Comparison of ENCODE assay signal across 22 cellular contexts in the genomic region with DNA sequence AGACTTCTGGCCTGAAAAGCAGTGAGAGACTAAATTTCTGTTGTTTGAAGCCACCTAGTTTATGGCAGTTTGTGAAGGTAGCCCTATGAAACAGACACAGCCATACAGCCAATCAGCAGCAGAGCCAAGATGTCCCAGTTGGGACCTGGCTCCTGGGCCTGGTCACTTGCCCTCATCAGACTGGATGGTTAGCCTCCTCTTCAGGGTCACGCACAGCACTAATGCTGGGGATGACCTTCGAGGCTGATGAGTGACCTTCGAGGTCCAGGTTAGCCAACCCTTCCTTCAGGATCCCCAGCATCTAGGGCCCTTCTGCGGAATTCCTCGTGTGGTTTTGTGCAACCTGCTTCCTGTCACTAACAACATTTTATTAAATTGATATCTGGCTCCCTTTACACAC.
A peak's percentile ranks its signal among the peaks of the same experiment; 100 is the strongest.
DNase-seq lines count a peak whose midpoint lies in the region; ATAC-seq, FAIRE-seq and TF ChIP-seq lines count a peak whose summit lies in the region.
"Had no signal": no experiment of that assay in that cellular context is flagged by ENCODE, and none has a peak within 500 bp of the region (broad histone marks: within the 10 kb centered on the region; RNA-seq: fewer than 3 reads in every experiment).

No MANE protein-coding gene starts in this region.

- in situ Hi-C loops in mammary epithelial cell (cut with MboI; ENCODE audit: low sequenced_read_pairs in 2 of 2) (no loop called here), HAP-1 (cut with MboI; ENCODE audit: low sequenced_read_pairs) (no loop called here)

- H3K4me3 ChIP-seq in breast epithelium: no peak overlapping the region
- no peak overlapping the region for H3K4me3 ChIP-seq in mammary epithelial cell (replicated peaks in 1 of 3; ENCODE audit: insufficient read depth in 1 of 3, low read depth in 2 of 3, low read length in 3 of 3)
- H3K4me3 ChIP-seq in HEK293 (ENCODE audit: low read depth, low read length): no peak overlapping the region
- no peak overlapping the region for H3K4me3 ChIP-seq in H1 (ENCODE audit: extremely low read depth in 1 of 4, insufficient read depth in 2 of 4, low read depth in 3 of 4, low read length in 4 of 4)
- no peak overlapping the region for H3K4me3 ChIP-seq in smooth muscle cell
- H3K4me3 ChIP-seq in HAP-1: no peak overlapping the region
- H3K4me3 ChIP-seq: A549; BLaER1 treated with 17β-estradiol and CSF1 and Interleukin-3, amounts not matched to agents 10 nM and 100 nM had no signal

- intact Hi-C loops in breast epithelium (cut with DNase I; ENCODE audit: low total_unique reads) (no loop called here), mammary epithelial cell (cut with micrococcal nuclease) (no loop called here)

- H3K27ac ChIP-seq in breast epithelium (peak overlapping the region; percentile 19 to 40), mammary epithelial cell (ENCODE audit: insufficient read depth, low read depth, low read length) (no peak overlapping the region), HEK293 (ENCODE audit: extremely low read depth, low read depth, low read length) (no peak overlapping the region), H1 (ENCODE audit: low read depth, low read length) (no peak overlapping the region), smooth muscle cell (ENCODE audit: low read depth) (peak overlapping the region; percentile 52)
- H3K27ac ChIP-seq: 22Rv1; BLaER1 treated with 17β-estradiol and CSF1 and Interleukin-3, amounts not matched to agents 10 nM and 100 nM; C4-2B had no signal

- no peak overlapping the region for H4K5ac ChIP-seq in H1 (ENCODE audit: insufficient read length, low read depth, low read length)

- H3K27me3 ChIP-seq in breast epithelium (no peaks in the 10 kb centered on the region), mammary epithelial cell (ENCODE audit: insufficient read depth, low read length) (no peaks in the 10 kb centered on the region), H1 (replicated peaks in 1 of 4; ENCODE audit: control insufficient read depth in 3 of 4, extremely low read depth in 1 of 4, insufficient read depth in 3 of 4, low read length in 3 of 4) (peaks cover 0 to 2% (median 0%) of the 10 kb centered on the region in 4 experiments; a peak in 3 of 7 replicates), smooth muscle cell (ENCODE audit: low read depth) (no peaks in the 10 kb centered on the region), HAP-1 (ENCODE audit: low read depth) (no peaks in the 10 kb centered on the region)
- H3K27me3 ChIP-seq: BLaER1 treated with 17β-estradiol and CSF1 and Interleukin-3, amounts not matched to agents 10 nM and 100 nM had no signal

- dilution Hi-C loops in mammary epithelial cell (cut with HindIII; ENCODE audit: low sequenced_read_pairs): no loop called here

- no peak overlapping the region for H2BK15ac ChIP-seq in H1 (ENCODE audit: low read length)

- no peak for ATAC-seq in GM19467 (IDR thresholded peaks at IDR 0.05; ENCODE audit: unreplicated experiment)
- ATAC-seq: A549; CD8-positive, alpha-beta T cell had no signal

- H4K8ac ChIP-seq in H1 (ENCODE audit: extremely low read depth, insufficient read depth, low read length): no peak overlapping the region

- TF ChIP-seq RAD21 in H1 (IDR thresholded peaks at IDR 0.05 in 1 of 2, conservative IDR thresholded peaks at IDR 0.05 in 1 of 2; ENCODE audit: low read depth in 2 of 2, low read length in 2 of 2): no peak

- H2BK120ac ChIP-seq in H1 (replicated peaks; ENCODE audit: low read depth, low read length): no peak overlapping the region

- no peaks in the 10 kb centered on the region for H3F3A ChIP-seq in smooth muscle cell (ENCODE audit: low read depth)

- TF ChIP-seq POLR2A in breast epithelium (IDR thresholded peaks at IDR 0.05) (no peak), H1 (IDR thresholded peaks at IDR 0.05; ENCODE audit: control extremely low read depth in 1 of 2, low read depth in 2 of 2, low read length in 2 of 2) (no peak)

- H2BK20ac ChIP-seq in H1 (ENCODE audit: low read length): no peak overlapping the region; the same call in 1 of the 2 replicates

- H3K23ac ChIP-seq in H1 (ENCODE audit: insufficient read length): no peak overlapping the region

- H3K23me2 ChIP-seq in H1 (ENCODE audit: low read depth, low read length): no peaks in the 10 kb centered on the region

- no peak overlapping the region; the same call in 1 of the 2 replicates for H3K18ac ChIP-seq in H1 (ENCODE audit: extremely low read depth, low read length)

- H3K79me2 ChIP-seq in mammary epithelial cell (ENCODE audit: insufficient read depth, low read length) (no peaks in the 10 kb centered on the region), H1 (ENCODE audit: control insufficient read depth in 1 of 2, insufficient read depth in 2 of 2, low read length in 2 of 2) (no peaks in the 10 kb centered on the region), smooth muscle cell (ENCODE audit: low read depth) (no peaks in the 10 kb centered on the region)

- POLR2A ChIA-PET in HEK293 (lab: Yijun Ruan, JAX) (no interaction called here), H1 (lab: Charles Lee; ENCODE audit: partially characterized antibody) (no interaction called here)

- H3K9me3 ChIP-seq in breast epithelium: no peaks in the 10 kb centered on the region
- no peaks in the 10 kb centered on the region for H3K9me3 ChIP-seq in mammary epithelial cell (replicated peaks; ENCODE audit: insufficient read depth, low read length)
- H3K9me3 ChIP-seq in HEK293 (ENCODE audit: control insufficient read depth, insufficient read depth, low read depth, low read length): no peaks in the 10 kb centered on the region
- no peaks in the 10 kb centered on the region for H3K9me3 ChIP-seq in H1 (ENCODE audit: insufficient read depth in 2 of 2, low read depth in 1 of 2, low read length in 1 of 2)
- no peaks in the 10 kb centered on the region for H3K9me3 ChIP-seq in smooth muscle cell (replicated peaks; ENCODE audit: low read depth)
- no peaks in the 10 kb centered on the region for H3K9me3 ChIP-seq in HAP-1
- H3K9me3 ChIP-seq: A549; BLaER1 treated with 17β-estradiol and CSF1 and Interleukin-3, amounts not matched to agents 10 nM and 100 nM had no signal

- FAIRE-seq in H1 (lab: Jason Lieb, UNC): no peak
- FAIRE-seq: A549, D721Med, G401.6, GM12891, GM19239 had no signal

- H2BK5ac ChIP-seq in H1 (ENCODE audit: low read depth, low read length): no peak overlapping the region

- no peak overlapping the region for H4K91ac ChIP-seq in H1 (replicated peaks; ENCODE audit: insufficient read length, low read length)

- no peak overlapping the region for H3K56ac ChIP-seq in H1 (replicated peaks; ENCODE audit: insufficient read length, low read depth, low read length)

- H3K4ac ChIP-seq in H1 (replicated peaks; ENCODE audit: insufficient read length, low read depth, low read length): no peak overlapping the region

- H3K14ac ChIP-seq in H1 (ENCODE audit: insufficient read length): no peak overlapping the region

- H2AFZ ChIP-seq in mammary epithelial cell (ENCODE audit: low read depth, low read length) (no peak overlapping the region), H1 (ENCODE audit: low read length) (no peak overlapping the region), smooth muscle cell (ENCODE audit: low read depth) (no peak overlapping the region)

- no peak overlapping the region for H3K9ac ChIP-seq in mammary epithelial cell (ENCODE audit: insufficient read depth, low read length)
- no peak overlapping the region for H3K9ac ChIP-seq in H1 (replicated peaks in 1 of 4; ENCODE audit: extremely low read depth in 1 of 4, low read depth in 3 of 4, low read length in 3 of 4)
- H3K9ac ChIP-seq in smooth muscle cell (ENCODE audit: low read depth): no peak overlapping the region
- H3K9ac ChIP-seq: BLaER1 treated with 17β-estradiol and CSF1 and Interleukin-3, amounts not matched to agents 10 nM and 100 nM had no signal

- H3K4me1 ChIP-seq in breast epithelium (no peaks in the 10 kb centered on the region), mammary epithelial cell (ENCODE audit: insufficient read depth, low read length) (no peaks in the 10 kb centered on the region), HEK293 (ENCODE audit: control insufficient read depth, insufficient read depth, low read length) (no peaks in the 10 kb centered on the region), H1 (replicated peaks in 1 of 4; ENCODE audit: control insufficient read depth in 3 of 4, insufficient read depth in 4 of 4, low read length in 3 of 4) (peaks cover under 1 to 7% (median 3%) of the 10 kb centered on the region in 4 experiments; a peak in 5 of 7 replicates), smooth muscle cell (ENCODE audit: low read depth) (peaks cover 5% of the 10 kb centered on the region), HAP-1 (peaks cover 20% of the 10 kb centered on the region)
- H3K4me1 ChIP-seq: A549; BLaER1 treated with 17β-estradiol and CSF1 and Interleukin-3, amounts not matched to agents 10 nM and 100 nM; Caco-2 had no signal

- WGBS in mammary epithelial cell (ENCODE audit: low coverage, missing lambda C conversion rate): 87% methylated on average over 5 of the region's 5 CpGs
- 91% methylated on average over 5 of the region's 5 CpGs; no CpG with 5 or more reads in 1 of the 2 experiments for WGBS in H1 (ENCODE audit: extremely low coverage in 1 of 2, insufficient coverage in 1 of 2, insufficient read length in 1 of 2, insufficient replicate concordance in 2 of 2, low coverage in 1 of 2, low lambda C conversion rate in 2 of 2, missing lambda C conversion rate in 1 of 2), 2 experiments
- 99% methylated on average over 5 of the region's 5 CpGs for WGBS in smooth muscle cell (ENCODE audit: low lambda C conversion rate)

- peak overlapping the region; percentile 29; the same call in 1 of the 2 replicates for H2AK5ac ChIP-seq in H1 (ENCODE audit: low read depth, low read length)

- no peak overlapping the region for H3K4me2 ChIP-seq in mammary epithelial cell (ENCODE audit: insufficient read depth, low read depth, low read length)
- no peak overlapping the region for H3K4me2 ChIP-seq in H1 (ENCODE audit: insufficient read depth in 1 of 2, low read depth in 2 of 2, low read length in 2 of 2)
- H3K4me2 ChIP-seq in smooth muscle cell: no peak overlapping the region
- H3K4me2 ChIP-seq: A549; BLaER1 treated with 17β-estradiol and CSF1 and Interleukin-3, amounts not matched to agents 10 nM and 100 nM had no signal

- no peak for TF ChIP-seq EP300 in H1 (IDR thresholded peaks at IDR 0.05; ENCODE audit: borderline replicate concordance in 1 of 2, low read depth in 2 of 2, low read length in 2 of 2)

- H3K36me3 ChIP-seq in breast epithelium (no peaks in the 10 kb centered on the region), mammary epithelial cell (ENCODE audit: insufficient read depth, low read length) (no peaks in the 10 kb centered on the region), HEK293 (ENCODE audit: control insufficient read depth in 2 of 2, insufficient read depth in 1 of 2, low read length in 2 of 2) (no peaks in the 10 kb centered on the region), H1 (ENCODE audit: control insufficient read depth in 2 of 4, insufficient read depth in 4 of 4, low read length in 3 of 4) (no peaks in the 10 kb centered on the region), smooth muscle cell (ENCODE audit: low read depth) (no peaks in the 10 kb centered on the region), HAP-1 (replicated peaks) (no peaks in the 10 kb centered on the region)
- H3K36me3 ChIP-seq: BLaER1 treated with 17β-estradiol and CSF1 and Interleukin-3, amounts not matched to agents 10 nM and 100 nM had no signal

- no peaks in the 10 kb centered on the region for H3K79me1 ChIP-seq in H1 (ENCODE audit: low read depth, low read length)

- H2BK12ac ChIP-seq in H1 (ENCODE audit: low read depth, low read length): peak overlapping the region; percentile 81; the same call in 1 of the 2 replicates

- DNase-seq in breast epithelium (ENCODE audit: low spot score in 2 of 2) (no peak), mammary epithelial cell (no peak), H1 (ENCODE audit: low read depth in 1 of 2, low spot score in 2 of 2) (no peak), smooth muscle cell (lab: John Stamatoyannopoulos, UW; ENCODE audit: unreplicated experiment) (no peak), HAP-1 (ENCODE audit: low spot score in 2 of 2) (no peak)
- DNase-seq: AML-193; Caco-2; Calu3; CD4-positive, alpha-beta T cell; CD8-positive, alpha-beta T cell; DMS79 treated with DMSO at 0.1 percent for 48 hours; GF-D8 had no signal

- BruUV-seq in mammary epithelial cell (replicated peaks; lab: Mats Ljungman, UMichigan): no TSS peak

- TF ChIP-seq CTCF in breast epithelium (IDR thresholded peaks at IDR 0.05): no peak
- TF ChIP-seq CTCF in mammary epithelial cell (conservative IDR thresholded peaks at IDR 0.05 in 1 of 2, IDR thresholded peaks at IDR 0.05 in 1 of 2; ENCODE audit: extremely low read depth in 1 of 2, insufficient read depth in 1 of 2, low read depth in 1 of 2, low read length in 2 of 2): no peak
- TF ChIP-seq CTCF in HEK293 (tag by site-specific recombination; IDR thresholded peaks at IDR 0.05): no peak
- TF ChIP-seq CTCF in H1 (IDR thresholded peaks at IDR 0.05; ENCODE audit: control extremely low read depth in 1 of 3, insufficient read depth in 1 of 3, low read depth in 1 of 3, low read length in 3 of 3): no peak
- no peak for TF ChIP-seq CTCF in smooth muscle cell (IDR thresholded peaks at IDR 0.05; ENCODE audit: borderline replicate concordance, insufficient read depth, poor library complexity, severe bottlenecking)

- CTCF ChIA-PET in mammary epithelial cell (lab: Charles Lee; ENCODE audit: low non-redundant PET) (no interaction called here), HEK293 (lab: Yijun Ruan, JAX) (no interaction called here), H1 (lab: Charles Lee; ENCODE audit: partially characterized antibody) (no interaction called here)

- H4K20me1 ChIP-seq in mammary epithelial cell (ENCODE audit: insufficient read depth, low read length) (no peaks in the 10 kb centered on the region), H1 (replicated peaks in 1 of 2; ENCODE audit: control insufficient read depth in 1 of 2, insufficient read depth in 2 of 2, low read length in 2 of 2) (no peaks in the 10 kb centered on the region), smooth muscle cell (ENCODE audit: low read depth) (no peaks in the 10 kb centered on the region)
- H4K20me1 ChIP-seq: BLaER1 treated with 17β-estradiol and CSF1 and Interleukin-3, amounts not matched to agents 10 nM and 100 nM had no signal

Comparison
In these comparisons a context has a peak if more than half of its experiments do, and no peak if none do; other contexts are left out.
1. H3K27ac ChIP-seq: peak in breast epithelium (2 of 2) and smooth muscle cell (single experiment); none in mammary epithelial cell (single experiment), HEK293 (single experiment) and H1 (single experiment).